Comparison of ENCODE assay signal across 9 cellular contexts in the genomic region with DNA sequence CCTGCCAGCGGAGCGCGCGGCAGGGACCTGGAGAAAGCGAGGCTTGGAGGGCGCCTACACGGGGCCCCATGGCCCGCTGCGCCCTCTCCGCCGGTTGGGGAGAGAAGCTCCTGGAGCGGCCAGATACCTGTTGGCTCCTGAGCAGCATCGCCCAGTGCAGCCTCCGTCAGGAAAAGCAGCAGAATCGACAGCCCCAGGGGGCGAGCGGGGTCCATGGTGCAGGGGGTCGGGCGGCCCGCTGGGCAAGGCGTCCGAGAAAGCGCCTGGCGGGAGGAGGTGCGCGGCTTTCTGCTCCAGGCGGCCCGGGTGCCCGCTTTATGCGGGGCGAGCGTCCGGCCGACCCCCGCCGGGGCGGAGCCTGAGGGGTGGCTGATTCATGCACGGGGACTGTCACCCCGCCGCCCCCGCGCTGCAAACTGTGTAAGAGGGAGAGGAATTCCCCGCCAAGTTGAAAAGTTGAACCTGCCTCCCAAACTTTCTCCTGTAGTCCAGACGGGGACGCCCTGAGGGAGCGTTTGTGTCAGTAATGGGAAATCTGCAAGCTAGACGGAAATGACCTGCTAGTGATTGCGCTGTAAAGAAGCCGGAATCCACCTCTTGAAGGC. TPM values are rescaled to one million over a fixed set of nuclear protein-coding genes. Genes with fewer than 3 reads are reported as not detected.
DNase-seq lines count a peak whose midpoint lies in the region; ATAC-seq and TF ChIP-seq lines count a peak whose summit lies in the region.
"Had no signal": no experiment of that assay in that cellular context is flagged by ENCODE, and none has a peak within 500 bp of the region (broad histone marks: within the 10 kb centered on the region; RNA-seq: fewer than 3 reads in every experiment).

A gene with protein sequence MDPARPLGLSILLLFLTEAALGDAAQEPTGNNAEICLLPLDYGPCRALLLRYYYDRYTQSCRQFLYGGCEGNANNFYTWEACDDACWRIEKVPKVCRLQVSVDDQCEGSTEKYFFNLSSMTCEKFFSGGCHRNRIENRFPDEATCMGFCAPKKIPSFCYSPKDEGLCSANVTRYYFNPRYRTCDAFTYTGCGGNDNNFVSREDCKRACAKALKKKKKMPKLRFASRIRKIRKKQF (minus strand): TSS at position 290 of the 605 bp plus-strand sequence. CDS start 75 bp downstream, at position 215.

- peak within 1 kb of the TSS; percentile 98 for H2AFZ ChIP-seq in GM23338

- intact Hi-C loops in mucosa of descending colon (cut with DNase I, micrococcal nuclease): loop anchor here in 1 of 2 donors (10.0 kb wide), 1 partner anchor 114 kb away; a partner anchor contains a TSS
- intact Hi-C loops in transverse colon (cut with DNase I; ENCODE audit: low total_unique reads): no loop called here

- no peak within 1 kb of the TSS for H3K9ac ChIP-seq in endocrine pancreas (ENCODE audit: control insufficient read depth, insufficient read depth, low read length)

- DNase-seq in GM03348 (ENCODE audit: low spot score) (peak; percentile 53), GM23338 (ENCODE audit: low spot score) (peak; percentile 76), Peyer's patch (no peak), mucosa of descending colon (peak in 2 of 3 donors; percentile 9 to 21), transverse colon (peak; percentile 14), NOMO-1 treated with DMSO at 0.1 percent for 48 hours (lab: John Stamatoyannopoulos, UW; ENCODE audit: unreplicated experiment) (no peak), HUDEP-2 (lab: John Stamatoyannopoulos, UW; ENCODE audit: unreplicated experiment in 76 of 76) (no peak)

- H3K4me1 ChIP-seq in GM23338 (ENCODE audit: insufficient read depth): no peaks in the 10 kb centered on the region; the same call in 1 of the 2 replicates
- peaks cover 0 to 8% (median 0%) of the 10 kb centered on the region in 4 donors for H3K4me1 ChIP-seq in Peyer's patch
- no peaks in the 10 kb centered on the region for H3K4me1 ChIP-seq in endocrine pancreas (ENCODE audit: control insufficient read depth, insufficient read depth, low read length)
- no peaks in the 10 kb centered on the region for H3K4me1 ChIP-seq in mucosa of descending colon (ENCODE audit: low read depth)
- peaks cover 0 to 5% (median 0%) of the 10 kb centered on the region in 4 donors for H3K4me1 ChIP-seq in transverse colon

- TF ChIP-seq POLR2A in Peyer's patch (IDR thresholded peaks at IDR 0.05) (no peak), transverse colon (IDR thresholded peaks at IDR 0.05) (no peak)

- in situ Hi-C loops in transverse colon (cut with MboI; ENCODE audit: low pct_ligation_motif_present in 1 of 4, low pct_unique_long_range_greater_than_20kb in 1 of 4, low sequenced_read_pairs in 3 of 4): loop anchor here in 1 of 4 donors (25.0 kb wide), 1 partner anchor 197 kb away; no protein-coding TSS in a partner anchor

- TF ChIP-seq CTCF in GM23338 (conservative IDR thresholded peaks at IDR 0.05; ENCODE audit: low read depth in 2 of 2): peak in 1 of 2 experiments; percentile 17; a peak in 2 of 4 replicates
- TF ChIP-seq CTCF in Peyer's patch (IDR thresholded peaks at IDR 0.05): no peak
- TF ChIP-seq CTCF in mucosa of descending colon (IDR thresholded peaks at IDR 0.05): no peak
- TF ChIP-seq CTCF in transverse colon (IDR thresholded peaks at IDR 0.05): no peak

- no peaks in the 10 kb centered on the region for H3K79me2 ChIP-seq in GM23338 (replicated peaks; ENCODE audit: insufficient read depth)

- H3K4me3 ChIP-seq in GM23338 (peak within 1 kb of the TSS; percentile 93), Peyer's patch (peak within 1 kb of the TSS; percentile 16 to 51 (median 42)), endocrine pancreas (ENCODE audit: control insufficient read depth, insufficient read depth, low read length) (peak within 1 kb of the TSS; percentile 53), mucosa of descending colon (no peak within 1 kb of the TSS), transverse colon (peak within 1 kb of the TSS; percentile 14 to 53 (median 34))

- H3K4me2 ChIP-seq in GM23338: peak within 1 kb of the TSS; percentile 92

- H3K4me3 Mint-ChIP-seq in GM23338: peak within 1 kb of the TSS; percentile 93

- WGBS in transverse colon (ENCODE audit: low coverage in 1 of 2), 2 donors: 5 to 6% methylated on average over 3 to 38 of the region's 49 CpGs

- H3F3A ChIP-seq in GM23338 (replicated peaks; ENCODE audit: low read depth): no peaks in the 10 kb centered on the region

- H3K36me3 ChIP-seq in GM23338 (ENCODE audit: insufficient read depth) (no peaks in the 10 kb centered on the region), Peyer's patch (no peaks in the 10 kb centered on the region), endocrine pancreas (ENCODE audit: control insufficient read depth, insufficient read depth, low read length) (no peaks in the 10 kb centered on the region), mucosa of descending colon (ENCODE audit: low read depth) (no peaks in the 10 kb centered on the region), transverse colon (no peaks in the 10 kb centered on the region)

- no peaks in the 10 kb centered on the region for H3K9me2 ChIP-seq in GM23338 (ENCODE audit: insufficient read depth)

- H3K27ac ChIP-seq in GM23338 (ENCODE audit: low read depth) (no peak within 1 kb of the TSS), Peyer's patch (no peak within 1 kb of the TSS), transverse colon (peak within 1 kb of the TSS in 3 of 4 donors; percentile 10 to 44 (median 40))

- no peak for TF ChIP-seq EP300 in transverse colon (IDR thresholded peaks at IDR 0.05; ENCODE audit: low read depth)

- no peaks in the 10 kb centered on the region; the same call in 1 of the 3 replicates for H3K9me3 Mint-ChIP-seq in GM23338

- ATAC-seq in GM23338: peak; percentile 90
- ATAC-seq in mucosa of descending colon: peak; percentile 36

- peaks cover 2% of the 10 kb centered on the region; the same call in 1 of the 3 replicates for H3K4me1 Mint-ChIP-seq in GM23338

- no peaks in the 10 kb centered on the region for H3K9me3 ChIP-seq in Peyer's patch
- H3K9me3 ChIP-seq in endocrine pancreas (ENCODE audit: control insufficient read depth, low read length): no peaks in the 10 kb centered on the region
- H3K9me3 ChIP-seq in mucosa of descending colon: no peaks in the 10 kb centered on the region
- no peaks in the 10 kb centered on the region for H3K9me3 ChIP-seq in transverse colon

- no peaks in the 10 kb centered on the region for H4K20me1 ChIP-seq in GM23338 (replicated peaks; ENCODE audit: insufficient read depth)

- peaks cover 29% of the 10 kb centered on the region for H3K27me3 ChIP-seq in GM23338 (ENCODE audit: insufficient read depth)
- no peaks in the 10 kb centered on the region for H3K27me3 ChIP-seq in Peyer's patch
- no peaks in the 10 kb centered on the region for H3K27me3 ChIP-seq in endocrine pancreas (ENCODE audit: control insufficient read depth, insufficient read depth, low read length)
- H3K27me3 ChIP-seq in transverse colon: peaks cover 27% of the 10 kb centered on the region

- H3K27ac Mint-ChIP-seq in GM23338: no peak within 1 kb of the TSS

- peaks cover 7% of the 10 kb centered on the region for H3K27me3 Mint-ChIP-seq in GM23338 (ENCODE audit: insufficient read depth, low read depth, poor library complexity)

- no peaks in the 10 kb centered on the region for H3K36me3 Mint-ChIP-seq in GM23338 (ENCODE audit: low read depth)

TF ChIP-seq in GM23338, 12 proteins besides CTCF, POLR2A, EP300 and RAD21 (continues in another document):
- TF ChIP-seq, protein P1, sequence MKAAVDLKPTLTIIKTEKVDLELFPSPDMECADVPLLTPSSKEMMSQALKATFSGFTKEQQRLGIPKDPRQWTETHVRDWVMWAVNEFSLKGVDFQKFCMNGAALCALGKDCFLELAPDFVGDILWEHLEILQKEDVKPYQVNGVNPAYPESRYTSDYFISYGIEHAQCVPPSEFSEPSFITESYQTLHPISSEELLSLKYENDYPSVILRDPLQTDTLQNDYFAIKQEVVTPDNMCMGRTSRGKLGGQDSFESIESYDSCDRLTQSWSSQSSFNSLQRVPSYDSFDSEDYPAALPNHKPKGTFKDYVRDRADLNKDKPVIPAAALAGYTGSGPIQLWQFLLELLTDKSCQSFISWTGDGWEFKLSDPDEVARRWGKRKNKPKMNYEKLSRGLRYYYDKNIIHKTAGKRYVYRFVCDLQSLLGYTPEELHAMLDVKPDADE (IDR thresholded peaks at IDR 0.05): no peak
- no peak for TF ChIP-seq CREB1 (CRISPR knock-in tag; IDR thresholded peaks at IDR 0.05; ENCODE audit: low read depth)
- TF ChIP-seq EZH2phosphoT487 (IDR thresholded peaks at IDR 0.05; ENCODE audit: unreplicated experiment): no peak
- TF ChIP-seq, protein P2, sequence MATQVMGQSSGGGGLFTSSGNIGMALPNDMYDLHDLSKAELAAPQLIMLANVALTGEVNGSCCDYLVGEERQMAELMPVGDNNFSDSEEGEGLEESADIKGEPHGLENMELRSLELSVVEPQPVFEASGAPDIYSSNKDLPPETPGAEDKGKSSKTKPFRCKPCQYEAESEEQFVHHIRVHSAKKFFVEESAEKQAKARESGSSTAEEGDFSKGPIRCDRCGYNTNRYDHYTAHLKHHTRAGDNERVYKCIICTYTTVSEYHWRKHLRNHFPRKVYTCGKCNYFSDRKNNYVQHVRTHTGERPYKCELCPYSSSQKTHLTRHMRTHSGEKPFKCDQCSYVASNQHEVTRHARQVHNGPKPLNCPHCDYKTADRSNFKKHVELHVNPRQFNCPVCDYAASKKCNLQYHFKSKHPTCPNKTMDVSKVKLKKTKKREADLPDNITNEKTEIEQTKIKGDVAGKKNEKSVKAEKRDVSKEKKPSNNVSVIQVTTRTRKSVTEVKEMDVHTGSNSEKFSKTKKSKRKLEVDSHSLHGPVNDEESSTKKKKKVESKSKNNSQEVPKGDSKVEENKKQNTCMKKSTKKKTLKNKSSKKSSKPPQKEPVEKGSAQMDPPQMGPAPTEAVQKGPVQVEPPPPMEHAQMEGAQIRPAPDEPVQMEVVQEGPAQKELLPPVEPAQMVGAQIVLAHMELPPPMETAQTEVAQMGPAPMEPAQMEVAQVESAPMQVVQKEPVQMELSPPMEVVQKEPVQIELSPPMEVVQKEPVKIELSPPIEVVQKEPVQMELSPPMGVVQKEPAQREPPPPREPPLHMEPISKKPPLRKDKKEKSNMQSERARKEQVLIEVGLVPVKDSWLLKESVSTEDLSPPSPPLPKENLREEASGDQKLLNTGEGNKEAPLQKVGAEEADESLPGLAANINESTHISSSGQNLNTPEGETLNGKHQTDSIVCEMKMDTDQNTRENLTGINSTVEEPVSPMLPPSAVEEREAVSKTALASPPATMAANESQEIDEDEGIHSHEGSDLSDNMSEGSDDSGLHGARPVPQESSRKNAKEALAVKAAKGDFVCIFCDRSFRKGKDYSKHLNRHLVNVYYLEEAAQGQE (IDR thresholded peaks at IDR 0.05; ENCODE audit: unreplicated experiment): no peak

RNA-seq across cellular contexts. Expression of the gene that starts here (rescaled TPM):
- total RNA-seq in GM23338 (2014; rRNA removed; shearing (Covaris generic)): 11.2 and 13.3 TPM in 2 replicates
- polyA plus RNA-seq in GM23338 (2016; fragmentation: Nextera tagmentation; extraction: Ambion mirVana): 18.1 and 24.9 TPM in 2 replicates
- total RNA-seq in Peyer's patch (1 to 10 TPM in 1 of 4 donors, under 1 TPM in 1, not detected in 2; 0.40 to 1.4 TPM), mucosa of descending colon (under 1 TPM; 0.41 to 0.61 (median 0.46) TPM), transverse colon (under 1 TPM in 3 of 4 donors, not detected in 1; 0.40 to 0.79 (median 0.68) TPM)
- total RNA-seq: T-helper 1 cell treated with Interleukin-12 subunit alpha and Interleukin-12 subunit beta and Interleukin-4 antibody, amounts not matched to agents 30 ng/mL and 1 ng/mL, for 36 hours had no signal

Comparison
In these comparisons a context has a peak if more than half of its experiments do, and no peak if none do; other contexts are left out.
1. Peak in DNase-seq and ATAC-seq in mucosa of descending colon; RNA of the gene not detected or under 1 TPM.
2. Peak in DNase-seq, H3K4me3 ChIP-seq and H3K27ac ChIP-seq in transverse colon; RNA of the gene not detected or under 1 TPM.
3. DNase-seq: peak in GM03348 (single experiment) and GM23338 (single experiment); none in Peyer's patch (0 of 3), NOMO-1 treated with DMSO at 0.1 percent for 48 hours (single experiment) and HUDEP-2 (0 of 76).